28 cellular contexts compared by ENCODE assay signal in the genomic region with DNA sequence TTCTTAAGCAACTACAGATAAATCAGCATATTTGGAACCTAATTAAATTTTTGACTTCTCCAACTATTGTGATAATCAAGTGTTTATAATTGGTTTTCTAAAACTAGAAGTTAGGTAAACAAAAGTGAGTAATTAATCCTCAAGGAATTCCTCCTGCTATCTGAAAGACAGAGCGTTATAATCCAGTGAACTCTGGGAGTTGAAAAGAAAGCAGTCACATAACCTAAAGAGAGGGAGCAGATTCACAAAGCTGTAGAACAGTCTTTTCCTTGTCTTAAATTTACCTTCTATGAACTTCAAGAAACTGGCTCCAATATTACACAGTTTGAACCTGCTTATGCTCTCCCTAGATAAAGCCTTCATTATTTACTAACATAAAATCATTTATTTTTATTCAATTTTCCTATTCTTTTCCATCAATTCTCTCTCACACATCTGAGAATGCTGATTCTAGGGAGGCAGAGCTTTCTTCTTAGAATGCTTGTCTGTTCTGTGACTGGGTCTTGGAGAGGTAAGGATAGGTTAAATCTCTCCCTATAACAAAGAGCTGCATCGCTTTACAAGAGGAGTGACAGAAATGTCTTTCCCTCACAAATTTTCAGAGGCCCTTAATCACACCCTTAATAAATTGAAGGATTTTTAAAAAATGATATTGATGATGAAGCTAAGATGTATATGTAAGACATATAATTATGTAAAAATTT.
"Had no signal": no experiment of that assay in that cellular context is flagged by ENCODE, and none has a peak within 500 bp of the region (broad histone marks: within the 10 kb centered on the region; RNA-seq: fewer than 3 reads in every experiment).

No MANE protein-coding gene starts in this region.

- H3K4me3 Mint-ChIP-seq: natural killer cell treated with Interleukin-12 subunit alpha and Interleukin-12 subunit beta and Interleukin-15 and Interleukin-18, amount 100 ng/mL, for 72 hours; nephron progenitor cell; neural crest cell; stimulated activated effector memory CD8-positive, alpha-beta T cell treated with anti-CD3 and anti-CD28 coated beads, Interleukin-12 subunit alpha, Interleukin-12 subunit beta, amount 100 ng/mL, for 72 hours; stimulated activated naive B cell treated with anti-CD40 and anti-IgM and Interleukin-4, amounts not matched to agents 10 μg/mL and 1 μg/mL and 100 μg/mL, for 72 hours; stimulated activated naive CD8-positive, alpha-beta T cell treated with anti-CD3 and anti-CD28 coated beads, Interleukin-15, Interleukin-2, amounts not matched to agents 100 ng/mL and 50 ng/mL, for 24 hours had no signal

- H3K36me3 Mint-ChIP-seq: natural killer cell treated with Interleukin-12 subunit alpha and Interleukin-12 subunit beta and Interleukin-15 and Interleukin-18, amount 100 ng/mL, for 72 hours; stimulated activated effector memory CD8-positive, alpha-beta T cell treated with anti-CD3 and anti-CD28 coated beads, Interleukin-12 subunit alpha, Interleukin-12 subunit beta, amount 100 ng/mL, for 72 hours; stimulated activated naive B cell treated with anti-CD40 and anti-IgM and Interleukin-4, amounts not matched to agents 10 μg/mL and 1 μg/mL and 100 μg/mL, for 72 hours had no signal

- H3K27ac ChIP-seq: ovary, parathyroid adenoma, psoas muscle, right lobe of liver, sigmoid colon, stomach, thoracic aorta, thyroid gland, tibial nerve, upper lobe of left lung, vagina had no signal

- H3K9ac ChIP-seq: parathyroid adenoma had no signal

- H2AFZ ChIP-seq: parathyroid adenoma had no signal

- ATAC-seq: natural killer cell treated with Interleukin-12 subunit alpha and Interleukin-12 subunit beta and Interleukin-15 and Interleukin-18, amount 100 ng/mL, for 72 hours; psoas muscle; right cardiac atrium; right lobe of liver; stimulated activated effector memory CD8-positive, alpha-beta T cell treated with anti-CD3 and anti-CD28 coated beads, Interleukin-12 subunit alpha, Interleukin-12 subunit beta, amount 100 ng/mL, for 72 hours; stimulated activated naive B cell treated with anti-CD40 and anti-IgM and Interleukin-4, amounts not matched to agents 10 μg/mL and 1 μg/mL and 100 μg/mL, for 72 hours had no signal

- H3K27ac Mint-ChIP-seq: natural killer cell treated with Interleukin-12 subunit alpha and Interleukin-12 subunit beta and Interleukin-15 and Interleukin-18, amount 100 ng/mL, for 72 hours; nephron progenitor cell; progenitor cell of endocrine pancreas; stimulated activated effector memory CD8-positive, alpha-beta T cell treated with anti-CD3 and anti-CD28 coated beads, Interleukin-12 subunit alpha, Interleukin-12 subunit beta, amount 100 ng/mL, for 72 hours; stimulated activated naive B cell treated with anti-CD40 and anti-IgM and Interleukin-4, amounts not matched to agents 10 μg/mL and 1 μg/mL and 100 μg/mL, for 72 hours; stimulated activated naive CD8-positive, alpha-beta T cell treated with anti-CD3 and anti-CD28 coated beads, Interleukin-15, Interleukin-2, amounts not matched to agents 100 ng/mL and 50 ng/mL, for 24 hours had no signal

- H3K4me3 ChIP-seq: ovary, psoas muscle, right lobe of liver, sigmoid colon, stomach, thoracic aorta, thyroid gland, tibial nerve, upper lobe of left lung, vagina had no signal

- H3K79me2 ChIP-seq: parathyroid adenoma had no signal

- H3K9me3 ChIP-seq: ovary, psoas muscle, right lobe of liver, sigmoid colon, stomach, thoracic aorta, thyroid gland, tibial nerve, upper lobe of left lung, vagina had no signal

- H3K27me3 Mint-ChIP-seq: natural killer cell treated with Interleukin-12 subunit alpha and Interleukin-12 subunit beta and Interleukin-15 and Interleukin-18, amount 100 ng/mL, for 72 hours; progenitor cell of endocrine pancreas; stimulated activated naive CD8-positive, alpha-beta T cell treated with anti-CD3 and anti-CD28 coated beads, Interleukin-15, Interleukin-2, amounts not matched to agents 100 ng/mL and 50 ng/mL, for 24 hours had no signal

- DNase-seq: nephron progenitor cell; occipital lobe; ovary; posterior cingulate gyrus; psoas muscle; right cardiac atrium; right lobe of liver; sigmoid colon; small intestine; stimulated activated CD4-positive, alpha-beta T cell treated with anti-CD3 and anti-CD28 coated beads, Interleukin-15, amount 100 ng/mL, for 24 hours; stimulated activated CD4-positive, alpha-beta T cell treated with anti-CD3 and anti-CD28 coated beads, Interleukin-2, amount 100 ng/mL, for 24 hours; stimulated activated CD4-positive, alpha-beta T cell treated with anti-CD3 and anti-CD28 coated beads, Interleukin-2, amount 100 ng/mL, for 48 hours; stimulated activated CD4-positive, alpha-beta T cell treated with anti-CD3 and anti-CD28 coated beads, Interleukin-4, amount 100 ng/mL, for 24 hours; stimulated activated naive B cell treated with anti-CD40 and anti-IgM and Interleukin-4, amounts not matched to agents 10 μg/mL and 1 μg/mL and 100 μg/mL, for 72 hours; stimulated activated naive CD4-positive, alpha-beta T cell treated with Interleukin-2 at 50 U/mL for 16 hours; stomach; thyroid gland; trophoblast cell; upper lobe of left lung had no signal

- H3K4me1 ChIP-seq: parathyroid adenoma, psoas muscle, right lobe of liver, sigmoid colon, stomach, thyroid gland, tibial nerve, upper lobe of left lung, vagina had no signal

- H3K36me3 ChIP-seq: ovary, right lobe of liver, sigmoid colon, stomach, thoracic aorta, thyroid gland, tibial nerve, upper lobe of left lung, vagina had no signal

- H3K9me3 Mint-ChIP-seq: nephron progenitor cell had no signal

- H3K27me3 ChIP-seq: ovary, right lobe of liver, sigmoid colon, stomach, thyroid gland, tibial nerve, upper lobe of left lung, vagina had no signal

- H3K4me1 Mint-ChIP-seq: nephron progenitor cell; stimulated activated effector memory CD8-positive, alpha-beta T cell treated with anti-CD3 and anti-CD28 coated beads, Interleukin-12 subunit alpha, Interleukin-12 subunit beta, amount 100 ng/mL, for 72 hours; stimulated activated naive B cell treated with anti-CD40 and anti-IgM and Interleukin-4, amounts not matched to agents 10 μg/mL and 1 μg/mL and 100 μg/mL, for 72 hours had no signal
